In genomic region chr5:528625-529511, GRCh38 we compare ENCODE assay signal across 12 cellular contexts. TPM values are rescaled to one million over a fixed set of nuclear protein-coding genes. Genes with fewer than 3 reads are reported as not detected.
DNase-seq lines count a peak whose midpoint lies in the region; ATAC-seq and TF ChIP-seq lines count a peak whose summit lies in the region.
"Had no signal": no experiment of that assay in that cellular context is flagged by ENCODE, and none has a peak within 500 bp of the region (broad histone marks: within the 10 kb centered on the region; RNA-seq: fewer than 3 reads in every experiment).

No MANE protein-coding gene starts in this region.

- peaks cover 11 to 26% of the 10 kb centered on the region in 2 donors for H3K27me3 ChIP-seq in right atrium auricular region
- H3K27me3 ChIP-seq in endodermal cell (ENCODE audit: control insufficient read depth, insufficient read depth, low read length, poor library complexity, severe bottlenecking) = peaks cover 79% of the 10 kb centered on the region
- H3K27me3 ChIP-seq in upper lobe of right lung = peaks cover 82% of the 10 kb centered on the region

- H3K36me3 Mint-ChIP-seq in endodermal cell (ENCODE audit: low read depth) = no peaks in the 10 kb centered on the region
- H3K36me3 Mint-ChIP-seq in progenitor cell of endocrine pancreas (ENCODE audit: insufficient read depth) = no peaks in the 10 kb centered on the region
- H3K36me3 Mint-ChIP-seq: IgD-negative memory B cell had no signal

- no peak for ATAC-seq in Right ventricle myocardium inferior
- ATAC-seq in upper lobe of right lung = no peak
- ATAC-seq: gastroesophageal sphincter had no signal

- WGBS in endodermal cell (ENCODE audit: insufficient coverage in 1 of 2, insufficient read length in 1 of 2), 2 experiments = 29 to 32% methylated on average over 17 to 57 of the region's 57 CpGs

- H3K27ac Mint-ChIP-seq in endodermal cell (no peak overlapping the region), progenitor cell of endocrine pancreas (no peak overlapping the region)

- peaks cover 0 to 3% of the 10 kb centered on the region in 2 donors for H3K4me1 ChIP-seq in right atrium auricular region
- peaks cover 2% of the 10 kb centered on the region for H3K4me1 ChIP-seq in endodermal cell (ENCODE audit: control insufficient read depth, insufficient read depth, low read length)
- H3K4me1 ChIP-seq in upper lobe of right lung = peaks cover 6% of the 10 kb centered on the region

- no peak overlapping the region for H3K27ac ChIP-seq in right atrium auricular region
- H3K27ac ChIP-seq in endodermal cell (ENCODE audit: low read depth, low read length) = no peak overlapping the region
- no peak overlapping the region for H3K27ac ChIP-seq in upper lobe of right lung
- H3K27ac ChIP-seq: gastroesophageal sphincter had no signal

- H3K36me3 ChIP-seq in right atrium auricular region (no peaks in the 10 kb centered on the region), endodermal cell (ENCODE audit: control insufficient read depth, insufficient read depth, low read length) (no peaks in the 10 kb centered on the region), upper lobe of right lung (no peaks in the 10 kb centered on the region)
- H3K36me3 ChIP-seq: gastroesophageal sphincter had no signal

- intact Hi-C loops in Right ventricle myocardium inferior (cut with DNase I) (no loop called here), upper lobe of right lung (cut with DNase I) (no loop called here), head of caudate nucleus (cut with DNase I) (no loop called here)

- H3K4me1 Mint-ChIP-seq in endodermal cell (peaks cover 4% of the 10 kb centered on the region), progenitor cell of endocrine pancreas (ENCODE audit: low read depth) (peaks cover 10% of the 10 kb centered on the region)

- H3K9me3 ChIP-seq in right atrium auricular region = no peaks in the 10 kb centered on the region
- H3K9me3 ChIP-seq in endodermal cell (ENCODE audit: control insufficient read depth, low read length) = no peaks in the 10 kb centered on the region
- no peaks in the 10 kb centered on the region for H3K9me3 ChIP-seq in upper lobe of right lung
- H3K9me3 ChIP-seq: gastroesophageal sphincter had no signal

- H3K4me3 Mint-ChIP-seq in endodermal cell = no peak overlapping the region
- H3K4me3 Mint-ChIP-seq in progenitor cell of endocrine pancreas (ENCODE audit: low read depth) = no peak overlapping the region

- DNase-seq in Right ventricle myocardium inferior (ENCODE audit: missing footprints) (peak; percentile 37), right atrium auricular region (ENCODE audit: low spot score) (no peak), NCI-H345 (lab: John Stamatoyannopoulos, UW) (peak; percentile 66), endodermal cell (no peak), upper lobe of right lung (peak; percentile 48), head of caudate nucleus (no peak), progenitor cell of endocrine pancreas (ENCODE audit: low spot score, unreplicated experiment) (no peak)
- no peak for DNase-seq in stimulated activated CD4-positive, alpha-beta T cell treated with anti-CD3 and anti-CD28 coated beads, Interleukin-2, amount 100 ng/mL, for 48 hours
- DNase-seq: T-helper 9 cell had no signal

- peak overlapping the region in 1 of 2 donors; percentile 4 for H3K4me3 ChIP-seq in right atrium auricular region
- H3K4me3 ChIP-seq in endodermal cell (ENCODE audit: low read length) = no peak overlapping the region
- no peak overlapping the region for H3K4me3 ChIP-seq in upper lobe of right lung
- H3K4me3 ChIP-seq: gastroesophageal sphincter, lung had no signal

- H3K9me3 Mint-ChIP-seq in endodermal cell = no peaks in the 10 kb centered on the region
- H3K9me3 Mint-ChIP-seq in progenitor cell of endocrine pancreas (ENCODE audit: low read depth) = no peaks in the 10 kb centered on the region

- no peak for TF ChIP-seq CTCF in right atrium auricular region (IDR thresholded peaks at IDR 0.05)
- TF ChIP-seq CTCF in endodermal cell (conservative IDR thresholded peaks at IDR 0.05) = peak; percentile 16
- no peak for TF ChIP-seq CTCF in upper lobe of right lung (IDR thresholded peaks at IDR 0.05)
- no peak for TF ChIP-seq CTCF in progenitor cell of endocrine pancreas (IDR thresholded peaks at IDR 0.05; ENCODE audit: unreplicated experiment)

- peaks cover 66% of the 10 kb centered on the region for H3K27me3 Mint-ChIP-seq in endodermal cell (ENCODE audit: insufficient read depth)
- peaks cover 62% of the 10 kb centered on the region for H3K27me3 Mint-ChIP-seq in progenitor cell of endocrine pancreas

- H3K9ac ChIP-seq in endodermal cell (ENCODE audit: extremely low read depth, low read length, poor library complexity, severe bottlenecking) = no peak overlapping the region

RNA-seq across cellular contexts. Expression of gene SLC9A3, which starts 4.6 kb away (rescaled TPM):
- total RNA-seq in Right ventricle myocardium inferior = 1.1 TPM
- total RNA-seq in right atrium auricular region = 1 to 10 TPM; 1.8 to 2.3 TPM
- total RNA-seq in endodermal cell = 1 to 10 TPM; 1.3 to 1.5 TPM
- 1.5 TPM for polyA plus RNA-seq in endodermal cell (2013, experiment 1 of 2)
- 1.4 TPM for polyA plus RNA-seq in endodermal cell (2013, experiment 2 of 2)
- total RNA-seq in upper lobe of right lung = 1.0 TPM
- 1.6 and 1.7 TPM in 2 replicates for total RNA-seq in progenitor cell of endocrine pancreas

Comparison
In these comparisons a context has a peak if more than half of its experiments do, and no peak if none do; other contexts are left out.
1. DNase-seq: peak in Right ventricle myocardium inferior (single experiment), NCI-H345 (single experiment) and upper lobe of right lung (single experiment); none in right atrium auricular region (single experiment), endodermal cell (single experiment), stimulated activated CD4-positive, alpha-beta T cell treated with anti-CD3 and anti-CD28 coated beads, Interleukin-2, amount 100 ng/mL, for 48 hours (0 of 2), head of caudate nucleus (0 of 42) and progenitor cell of endocrine pancreas (single experiment).